In genomic region chr3:50652709-50653108, GRCh38 we compare ENCODE assay signal across 8 cellular contexts. TPM values are rescaled to one million over a fixed set of nuclear protein-coding genes. Genes with fewer than 3 reads are reported as not detected.
DNase-seq lines count a peak whose midpoint lies in the region; ATAC-seq and TF ChIP-seq lines count a peak whose summit lies in the region.

No MANE protein-coding gene starts in this region.

- no peaks in the 10 kb centered on the region for H3K9me3 ChIP-seq in AG04450 (ENCODE audit: control insufficient read depth, insufficient read depth, low read length)

- H3K9me3 Mint-ChIP-seq in activated B cell treated with CpG ODN at 0.5 μM for 24 hours (no peaks in the 10 kb centered on the region), natural killer cell (no peaks in the 10 kb centered on the region)
- no peaks in the 10 kb centered on the region for H3K9me3 Mint-ChIP-seq in central memory CD8-positive, alpha-beta T cell

- TF ChIP-seq CTCF in AG04450 (IDR thresholded peaks at IDR 0.05; ENCODE audit: low read depth, low read length) = peak; percentile 29; the same call in 1 of the 2 replicates
- no peak for TF ChIP-seq CTCF in activated B cell treated with CpG ODN at 0.5 μM for 24 hours (IDR thresholded peaks at IDR 0.05)
- no peak for TF ChIP-seq CTCF in natural killer cell (IDR thresholded peaks at IDR 0.05)

- H3K27me3 Mint-ChIP-seq in activated B cell treated with CpG ODN at 0.5 μM for 24 hours (peaks cover 1% of the 10 kb centered on the region), natural killer cell (ENCODE audit: low read depth in 2 of 2) (no peaks in the 10 kb centered on the region)
- no peaks in the 10 kb centered on the region for H3K27me3 Mint-ChIP-seq in central memory CD8-positive, alpha-beta T cell

- no peak overlapping the region for H3K4me3 ChIP-seq in AG04450 (ENCODE audit: low read depth, low read length)

- no peak overlapping the region for H3K4me3 Mint-ChIP-seq in activated B cell treated with CpG ODN at 0.5 μM for 24 hours
- no peak overlapping the region for H3K4me3 Mint-ChIP-seq in central memory CD8-positive, alpha-beta T cell
- no peak overlapping the region for H3K4me3 Mint-ChIP-seq in natural killer cell

- no peaks in the 10 kb centered on the region for H3K4me1 Mint-ChIP-seq in activated B cell treated with CpG ODN at 0.5 μM for 24 hours
- no peaks in the 10 kb centered on the region for H3K4me1 Mint-ChIP-seq in central memory CD8-positive, alpha-beta T cell
- H3K4me1 Mint-ChIP-seq in natural killer cell = peaks cover 4 to 8% of the 10 kb centered on the region in 2 donors

- H3K27me3 ChIP-seq in AG04450 (ENCODE audit: control insufficient read depth, insufficient read depth, low read length) = peaks cover under 1% of the 10 kb centered on the region

- CTCF ChIA-PET in AG04450 (lab: Charles Lee) = interaction anchor here (1.2 to 2.7 kb wide), 3 partner anchors 35 to 83 kb away, joined by 3 to 31 read pairs (median 4); partner anchors contain the start of gene MAPKAPK3
- CTCF ChIA-PET in activated B cell treated with CpG ODN at 0.5 μM for 24 hours (lab: Charles Lee) = interaction anchor here (1.5 to 4.8 kb wide), 6 partner anchors 34 to 83 kb away, joined by 3 to 60 read pairs (median 10); partner anchors contain the start of genes CISH, HEMK1 and MAPKAPK3

- H3K27ac Mint-ChIP-seq in activated B cell treated with CpG ODN at 0.5 μM for 24 hours = no peak overlapping the region
- no peak overlapping the region for H3K27ac Mint-ChIP-seq in central memory CD8-positive, alpha-beta T cell (ENCODE audit: low read depth)
- no peak overlapping the region for H3K27ac Mint-ChIP-seq in natural killer cell

- POLR2A ChIA-PET in AG04450 (lab: Yijun Ruan, JAX) (no interaction called here), activated B cell treated with CpG ODN at 0.5 μM for 24 hours (lab: Charles Lee) (interaction anchor here (0.6 to 1.5 kb wide), 3 partner anchors 37 to 1897 kb away, joined by 4 to 5 read pairs (median 5); partner anchors contain the start of gene CISH)

- intact Hi-C loops in activated B cell treated with CpG ODN at 0.5 μM for 24 hours (cut with micrococcal nuclease) = loop anchor here (1.0 kb wide), 1 partner anchor 36 kb away; no protein-coding TSS in a partner anchor
- intact Hi-C loops in natural killer cell (cut with micrococcal nuclease) = loop anchor here (1.0 to 10.0 kb wide), 2 partner anchors 36 to 78 kb away; no protein-coding TSS in a partner anchor

- DNase-seq in AG04450 (ENCODE audit: low read depth, low spot score) (no peak), activated B cell treated with CpG ODN at 0.5 μM for 24 hours (peak; percentile 33), natural killer cell (no peak), occipital lobe (lab: John Stamatoyannopoulos, UW) (no peak)
- DNase-seq in central memory CD8-positive, alpha-beta T cell (ENCODE audit: low spot score in 2 of 2) = peak; percentile 24 to 36

- no peak overlapping the region for H3K27ac ChIP-seq in AG04450 (ENCODE audit: low read depth, low read length)

- peak; percentile 52 for ATAC-seq in HG02759 (IDR thresholded peaks at IDR 0.05; ENCODE audit: unreplicated experiment)
- peak; percentile 60 for ATAC-seq in activated B cell treated with CpG ODN at 0.5 μM for 24 hours (ENCODE audit: low read depth)
- no peak for ATAC-seq in central memory CD8-positive, alpha-beta T cell (replicated peaks; ENCODE audit: extremely low read depth, poor library complexity, severe bottlenecking)
- ATAC-seq in natural killer cell = peak in 2 of 3 donors; percentile 70 to 76
- no peak for ATAC-seq in HG02610 (IDR thresholded peaks at IDR 0.05; ENCODE audit: unreplicated experiment)
- ATAC-seq in GM21423 (IDR thresholded peaks at IDR 0.05; ENCODE audit: unreplicated experiment) = no peak

- H3K36me3 Mint-ChIP-seq in activated B cell treated with CpG ODN at 0.5 μM for 24 hours (ENCODE audit: low read depth) = peaks cover 4% of the 10 kb centered on the region
- H3K36me3 Mint-ChIP-seq in central memory CD8-positive, alpha-beta T cell (ENCODE audit: insufficient read depth) = peaks cover 4% of the 10 kb centered on the region
- H3K36me3 Mint-ChIP-seq in natural killer cell = no peaks in the 10 kb centered on the region

RNA-seq across cellular contexts. Expression of gene DOCK3, which starts 22.0 kb away (rescaled TPM):
- 0.07 and 0.10 TPM in 2 replicates for polyA plus RNA-seq in AG04450 (2011; rRNA removed)
- 0.13 and 0.18 TPM in 2 replicates for polyA minus RNA-seq in AG04450 (2011; rRNA and poly(A)+ RNA removed)
- total RNA-seq in activated B cell treated with CpG ODN at 0.5 μM for 24 hours (0.04 and 0.07 TPM in 2 replicates), natural killer cell (1 to 10 TPM; 1.4 to 2.4 (median 1.7) TPM), occipital lobe (42.6 TPM)

RNA-seq across cellular contexts. Expression of gene MAPKAPK3, which starts 35.8 kb away (rescaled TPM):
- 35.7 and 42.3 TPM in 2 replicates for polyA plus RNA-seq in AG04450 (2011; rRNA removed)
- 32.2 and 38.3 TPM in 2 replicates for polyA minus RNA-seq in AG04450 (2011; rRNA and poly(A)+ RNA removed)
- total RNA-seq in activated B cell treated with CpG ODN at 0.5 μM for 24 hours (18.2 and 20.3 TPM in 2 replicates), natural killer cell (10 to 100 TPM; 48.0 to 57.7 (median 49.3) TPM), occipital lobe (5.5 TPM)

RNA-seq across cellular contexts. Expression of gene CISH, which starts 41.1 kb away (rescaled TPM):
- 2.4 and 4.1 TPM in 2 replicates for polyA plus RNA-seq in AG04450 (2011; rRNA removed)
- polyA minus RNA-seq in AG04450 (2011; rRNA and poly(A)+ RNA removed) = 6.1 and 6.2 TPM in 2 replicates
- total RNA-seq in activated B cell treated with CpG ODN at 0.5 μM for 24 hours (2.9 and 3.2 TPM in 2 replicates), natural killer cell (10 to 100 TPM in 2 of 3 donors, 1 to 10 TPM in 1; 2.4 to 23.6 (median 11.3) TPM), occipital lobe (0.16 TPM)

Comparison
In these comparisons a context has a peak if more than half of its experiments do, and no peak if none do; other contexts are left out.
1. DNase-seq: peak in activated B cell treated with CpG ODN at 0.5 μM for 24 hours (single experiment) and central memory CD8-positive, alpha-beta T cell (2 of 2); none in AG04450 (single experiment), natural killer cell (single experiment) and occipital lobe (single experiment).
2. ATAC-seq: peak in HG02759 (single experiment), activated B cell treated with CpG ODN at 0.5 μM for 24 hours (single experiment) and natural killer cell (2 of 3); none in central memory CD8-positive, alpha-beta T cell (single experiment), HG02610 (single experiment) and GM21423 (single experiment).
3. RNA of gene DOCK3, which starts 22.0 kb away (total RNA-seq): 42.6 TPM in occipital lobe (single experiment); 1.4 to 2.4 TPM in natural killer cell and 0.04 to 0.07 TPM in activated B cell treated with CpG ODN at 0.5 μM for 24 hours; every median in the first group is over 10 times any median in the second.